1 cellular context compared by ENCODE assay signal in the genomic region with DNA sequence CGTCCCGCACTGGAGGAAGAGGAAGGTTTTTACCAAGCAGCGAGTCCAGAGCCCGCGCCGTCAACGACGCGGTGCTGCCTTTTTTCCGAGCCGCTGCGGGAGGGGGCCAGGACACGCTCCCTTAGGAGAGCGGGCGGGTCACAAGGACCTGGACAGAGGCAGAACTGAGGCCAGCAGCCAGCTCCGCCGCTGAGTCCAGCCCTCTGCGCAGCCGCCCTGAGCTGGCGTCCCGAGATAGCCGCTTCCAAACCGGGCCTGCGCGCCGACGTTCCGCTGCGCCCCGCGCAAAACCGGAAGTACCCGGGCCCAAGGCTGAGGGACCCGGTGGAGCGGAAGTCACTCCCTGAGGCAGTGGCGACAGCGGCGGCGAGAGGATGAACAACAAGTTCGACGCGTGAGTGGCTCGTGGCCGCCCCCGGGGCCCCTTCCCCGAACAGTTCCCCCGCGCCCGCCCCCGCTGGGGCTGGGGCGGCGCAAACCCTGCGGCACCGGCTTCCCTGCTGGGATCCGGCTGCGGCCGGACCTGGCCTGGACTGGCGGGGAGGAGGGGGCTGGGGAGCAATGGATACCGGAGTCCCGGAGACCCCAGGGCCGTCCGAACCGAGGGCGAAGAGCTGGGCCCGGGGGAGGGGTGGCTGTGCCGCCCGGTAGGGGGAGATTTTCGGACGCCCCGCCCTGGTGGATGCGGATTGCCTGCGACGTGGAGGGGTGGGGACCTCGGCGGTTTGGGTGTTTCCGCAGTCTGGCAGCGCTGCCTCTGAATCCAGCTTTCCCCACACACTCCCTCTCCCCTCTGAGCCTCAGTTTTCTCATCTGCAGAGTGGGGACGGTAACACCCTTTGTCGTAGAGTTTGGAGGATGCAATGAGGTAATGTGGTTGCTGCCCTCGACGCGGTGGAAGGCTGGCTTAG.
TF ChIP-seq lines count a peak whose summit lies in the region.

A gene with protein sequence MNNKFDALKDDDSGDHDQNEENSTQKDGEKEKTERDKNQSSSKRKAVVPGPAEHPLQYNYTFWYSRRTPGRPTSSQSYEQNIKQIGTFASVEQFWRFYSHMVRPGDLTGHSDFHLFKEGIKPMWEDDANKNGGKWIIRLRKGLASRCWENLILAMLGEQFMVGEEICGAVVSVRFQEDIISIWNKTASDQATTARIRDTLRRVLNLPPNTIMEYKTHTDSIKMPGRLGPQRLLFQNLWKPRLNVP (plus strand): TSS at position 339 of the 911 bp plus-strand sequence. CDS start 36 bp downstream, at position 375.
A gene (minus strand): TSS at position 207 of the 911 bp plus-strand sequence. CDS start 675 bp downstream, outside the sequence.

TF ChIP-seq in HepG2, 621 proteins besides CTCF, POLR2A, EP300 and RAD21 (continued from another document and continues in another):
- TF ChIP-seq, protein P1, sequence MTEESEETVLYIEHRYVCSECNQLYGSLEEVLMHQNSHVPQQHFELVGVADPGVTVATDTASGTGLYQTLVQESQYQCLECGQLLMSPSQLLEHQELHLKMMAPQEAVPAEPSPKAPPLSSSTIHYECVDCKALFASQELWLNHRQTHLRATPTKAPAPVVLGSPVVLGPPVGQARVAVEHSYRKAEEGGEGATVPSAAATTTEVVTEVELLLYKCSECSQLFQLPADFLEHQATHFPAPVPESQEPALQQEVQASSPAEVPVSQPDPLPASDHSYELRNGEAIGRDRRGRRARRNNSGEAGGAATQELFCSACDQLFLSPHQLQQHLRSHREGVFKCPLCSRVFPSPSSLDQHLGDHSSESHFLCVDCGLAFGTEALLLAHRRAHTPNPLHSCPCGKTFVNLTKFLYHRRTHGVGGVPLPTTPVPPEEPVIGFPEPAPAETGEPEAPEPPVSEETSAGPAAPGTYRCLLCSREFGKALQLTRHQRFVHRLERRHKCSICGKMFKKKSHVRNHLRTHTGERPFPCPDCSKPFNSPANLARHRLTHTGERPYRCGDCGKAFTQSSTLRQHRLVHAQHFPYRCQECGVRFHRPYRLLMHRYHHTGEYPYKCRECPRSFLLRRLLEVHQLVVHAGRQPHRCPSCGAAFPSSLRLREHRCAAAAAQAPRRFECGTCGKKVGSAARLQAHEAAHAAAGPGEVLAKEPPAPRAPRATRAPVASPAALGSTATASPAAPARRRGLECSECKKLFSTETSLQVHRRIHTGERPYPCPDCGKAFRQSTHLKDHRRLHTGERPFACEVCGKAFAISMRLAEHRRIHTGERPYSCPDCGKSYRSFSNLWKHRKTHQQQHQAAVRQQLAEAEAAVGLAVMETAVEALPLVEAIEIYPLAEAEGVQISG (CRISPR knock-in tag; IDR thresholded peaks at IDR 0.05): peak; percentile 98
- TF ChIP-seq, protein P2, sequence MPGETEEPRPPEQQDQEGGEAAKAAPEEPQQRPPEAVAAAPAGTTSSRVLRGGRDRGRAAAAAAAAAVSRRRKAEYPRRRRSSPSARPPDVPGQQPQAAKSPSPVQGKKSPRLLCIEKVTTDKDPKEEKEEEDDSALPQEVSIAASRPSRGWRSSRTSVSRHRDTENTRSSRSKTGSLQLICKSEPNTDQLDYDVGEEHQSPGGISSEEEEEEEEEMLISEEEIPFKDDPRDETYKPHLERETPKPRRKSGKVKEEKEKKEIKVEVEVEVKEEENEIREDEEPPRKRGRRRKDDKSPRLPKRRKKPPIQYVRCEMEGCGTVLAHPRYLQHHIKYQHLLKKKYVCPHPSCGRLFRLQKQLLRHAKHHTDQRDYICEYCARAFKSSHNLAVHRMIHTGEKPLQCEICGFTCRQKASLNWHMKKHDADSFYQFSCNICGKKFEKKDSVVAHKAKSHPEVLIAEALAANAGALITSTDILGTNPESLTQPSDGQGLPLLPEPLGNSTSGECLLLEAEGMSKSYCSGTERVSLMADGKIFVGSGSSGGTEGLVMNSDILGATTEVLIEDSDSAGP (CRISPR knock-in tag; IDR thresholded peaks at IDR 0.05; ENCODE audit: borderline replicate concordance): peak; percentile 98
- TF ChIP-seq HES4 (CRISPR knock-in tag; IDR thresholded peaks at IDR 0.05; ENCODE audit: borderline replicate concordance) (peak; percentile 100), PRMT3 (CRISPR knock-in tag; IDR thresholded peaks at IDR 0.05; ENCODE audit: borderline replicate concordance, low read depth) (no peak; the same call in 1 of the 2 replicates), SP140L (CRISPR knock-in tag; IDR thresholded peaks at IDR 0.05; ENCODE audit: borderline replicate concordance) (peak; percentile 95), ZNF337 (CRISPR knock-in tag; IDR thresholded peaks at IDR 0.05; ENCODE audit: borderline replicate concordance, low read depth) (peak; percentile 98; the same call in 1 of the 2 replicates), MBNL3 (CRISPR knock-in tag; conservative IDR thresholded peaks at IDR 0.05) (no peak), MEIS2 (CRISPR knock-in tag; IDR thresholded peaks at IDR 0.05) (peak; percentile 98), ZMYM4 (CRISPR knock-in tag; IDR thresholded peaks at IDR 0.05) (peak; percentile 99), ATF7 (IDR thresholded peaks at IDR 0.05) (no peak), ATF7 (CRISPR knock-in tag; IDR thresholded peaks at IDR 0.05) (peak; percentile 85), NR2F6 (IDR thresholded peaks at IDR 0.05) (no peak), NR2F6 (CRISPR knock-in tag; IDR thresholded peaks at IDR 0.05) (peak; percentile 88), SMC3 (IDR thresholded peaks at IDR 0.05; ENCODE audit: low read length) (no peak), RARG (CRISPR knock-in tag; IDR thresholded peaks at IDR 0.05; ENCODE audit: low read depth) (no peak), NR2C2 (CRISPR knock-in tag; IDR thresholded peaks at IDR 0.05; ENCODE audit: borderline replicate concordance) (peak; percentile 93), GABPA (IDR thresholded peaks at IDR 0.05; ENCODE audit: low read depth, low read length) (peak; percentile 99), GABPA (CRISPR knock-in tag; IDR thresholded peaks at IDR 0.05; ENCODE audit: low read depth) (peak; percentile 96), ZNF234 (CRISPR knock-in tag; conservative IDR thresholded peaks at IDR 0.05) (peak; percentile 99), KLF12 (CRISPR knock-in tag; IDR thresholded peaks at IDR 0.05; ENCODE audit: borderline replicate concordance) (peak; percentile 85), HOXD1 (CRISPR knock-in tag; IDR thresholded peaks at IDR 0.05) (peak; percentile 97), KMT2B (CRISPR knock-in tag; IDR thresholded peaks at IDR 0.05) (peak; percentile 98), IKZF4 (CRISPR knock-in tag; IDR thresholded peaks at IDR 0.05; ENCODE audit: borderline replicate concordance, low read depth, not compliant biosample characterization) (peak; percentile 99), ZNF501 (CRISPR knock-in tag; IDR thresholded peaks at IDR 0.05) (peak; percentile 100), BRCA1 (CRISPR knock-in tag; IDR thresholded peaks at IDR 0.05) (peak; percentile 98), CREM (IDR thresholded peaks at IDR 0.05) (peak; percentile 61; the same call in 1 of the 2 replicates), CREM (CRISPR knock-in tag; IDR thresholded peaks at IDR 0.05) (no peak), IRX3 (CRISPR knock-in tag; IDR thresholded peaks at IDR 0.05; ENCODE audit: borderline replicate concordance, low read depth) (peak; percentile 94; the same call in 1 of the 2 replicates), ZNF350 (CRISPR knock-in tag; IDR thresholded peaks at IDR 0.05; ENCODE audit: borderline replicate concordance, low read depth) (peak; percentile 99), AHR (CRISPR knock-in tag; IDR thresholded peaks at IDR 0.05) (peak; percentile 81; the same call in 1 of the 2 replicates), PAF1 (CRISPR knock-in tag; IDR thresholded peaks at IDR 0.05) (no peak), KAT2B (IDR thresholded peaks at IDR 0.05; ENCODE audit: borderline replicate concordance, low read depth, low read length) (no peak)
- TF ChIP-seq, protein P3, sequence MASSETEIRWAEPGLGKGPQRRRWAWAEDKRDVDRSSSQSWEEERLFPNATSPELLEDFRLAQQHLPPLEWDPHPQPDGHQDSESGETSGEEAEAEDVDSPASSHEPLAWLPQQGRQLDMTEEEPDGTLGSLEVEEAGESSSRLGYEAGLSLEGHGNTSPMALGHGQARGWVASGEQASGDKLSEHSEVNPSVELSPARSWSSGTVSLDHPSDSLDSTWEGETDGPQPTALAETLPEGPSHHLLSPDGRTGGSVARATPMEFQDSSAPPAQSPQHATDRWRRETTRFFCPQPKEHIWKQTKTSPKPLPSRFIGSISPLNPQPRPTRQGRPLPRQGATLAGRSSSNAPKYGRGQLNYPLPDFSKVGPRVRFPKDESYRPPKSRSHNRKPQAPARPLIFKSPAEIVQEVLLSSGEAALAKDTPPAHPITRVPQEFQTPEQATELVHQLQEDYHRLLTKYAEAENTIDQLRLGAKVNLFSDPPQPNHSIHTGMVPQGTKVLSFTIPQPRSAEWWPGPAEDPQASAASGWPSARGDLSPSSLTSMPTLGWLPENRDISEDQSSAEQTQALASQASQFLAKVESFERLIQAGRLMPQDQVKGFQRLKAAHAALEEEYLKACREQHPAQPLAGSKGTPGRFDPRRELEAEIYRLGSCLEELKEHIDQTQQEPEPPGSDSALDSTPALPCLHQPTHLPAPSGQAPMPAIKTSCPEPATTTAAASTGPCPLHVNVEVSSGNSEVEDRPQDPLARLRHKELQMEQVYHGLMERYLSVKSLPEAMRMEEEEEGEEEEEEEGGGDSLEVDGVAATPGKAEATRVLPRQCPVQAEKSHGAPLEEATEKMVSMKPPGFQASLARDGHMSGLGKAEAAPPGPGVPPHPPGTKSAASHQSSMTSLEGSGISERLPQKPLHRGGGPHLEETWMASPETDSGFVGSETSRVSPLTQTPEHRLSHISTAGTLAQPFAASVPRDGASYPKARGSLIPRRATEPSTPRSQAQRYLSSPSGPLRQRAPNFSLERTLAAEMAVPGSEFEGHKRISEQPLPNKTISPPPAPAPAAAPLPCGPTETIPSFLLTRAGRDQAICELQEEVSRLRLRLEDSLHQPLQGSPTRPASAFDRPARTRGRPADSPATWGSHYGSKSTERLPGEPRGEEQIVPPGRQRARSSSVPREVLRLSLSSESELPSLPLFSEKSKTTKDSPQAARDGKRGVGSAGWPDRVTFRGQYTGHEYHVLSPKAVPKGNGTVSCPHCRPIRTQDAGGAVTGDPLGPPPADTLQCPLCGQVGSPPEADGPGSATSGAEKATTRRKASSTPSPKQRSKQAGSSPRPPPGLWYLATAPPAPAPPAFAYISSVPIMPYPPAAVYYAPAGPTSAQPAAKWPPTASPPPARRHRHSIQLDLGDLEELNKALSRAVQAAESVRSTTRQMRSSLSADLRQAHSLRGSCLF (CRISPR knock-in tag; IDR thresholded peaks at IDR 0.05; ENCODE audit: borderline replicate concordance): peak; percentile 91
- TF ChIP-seq, protein P4, sequence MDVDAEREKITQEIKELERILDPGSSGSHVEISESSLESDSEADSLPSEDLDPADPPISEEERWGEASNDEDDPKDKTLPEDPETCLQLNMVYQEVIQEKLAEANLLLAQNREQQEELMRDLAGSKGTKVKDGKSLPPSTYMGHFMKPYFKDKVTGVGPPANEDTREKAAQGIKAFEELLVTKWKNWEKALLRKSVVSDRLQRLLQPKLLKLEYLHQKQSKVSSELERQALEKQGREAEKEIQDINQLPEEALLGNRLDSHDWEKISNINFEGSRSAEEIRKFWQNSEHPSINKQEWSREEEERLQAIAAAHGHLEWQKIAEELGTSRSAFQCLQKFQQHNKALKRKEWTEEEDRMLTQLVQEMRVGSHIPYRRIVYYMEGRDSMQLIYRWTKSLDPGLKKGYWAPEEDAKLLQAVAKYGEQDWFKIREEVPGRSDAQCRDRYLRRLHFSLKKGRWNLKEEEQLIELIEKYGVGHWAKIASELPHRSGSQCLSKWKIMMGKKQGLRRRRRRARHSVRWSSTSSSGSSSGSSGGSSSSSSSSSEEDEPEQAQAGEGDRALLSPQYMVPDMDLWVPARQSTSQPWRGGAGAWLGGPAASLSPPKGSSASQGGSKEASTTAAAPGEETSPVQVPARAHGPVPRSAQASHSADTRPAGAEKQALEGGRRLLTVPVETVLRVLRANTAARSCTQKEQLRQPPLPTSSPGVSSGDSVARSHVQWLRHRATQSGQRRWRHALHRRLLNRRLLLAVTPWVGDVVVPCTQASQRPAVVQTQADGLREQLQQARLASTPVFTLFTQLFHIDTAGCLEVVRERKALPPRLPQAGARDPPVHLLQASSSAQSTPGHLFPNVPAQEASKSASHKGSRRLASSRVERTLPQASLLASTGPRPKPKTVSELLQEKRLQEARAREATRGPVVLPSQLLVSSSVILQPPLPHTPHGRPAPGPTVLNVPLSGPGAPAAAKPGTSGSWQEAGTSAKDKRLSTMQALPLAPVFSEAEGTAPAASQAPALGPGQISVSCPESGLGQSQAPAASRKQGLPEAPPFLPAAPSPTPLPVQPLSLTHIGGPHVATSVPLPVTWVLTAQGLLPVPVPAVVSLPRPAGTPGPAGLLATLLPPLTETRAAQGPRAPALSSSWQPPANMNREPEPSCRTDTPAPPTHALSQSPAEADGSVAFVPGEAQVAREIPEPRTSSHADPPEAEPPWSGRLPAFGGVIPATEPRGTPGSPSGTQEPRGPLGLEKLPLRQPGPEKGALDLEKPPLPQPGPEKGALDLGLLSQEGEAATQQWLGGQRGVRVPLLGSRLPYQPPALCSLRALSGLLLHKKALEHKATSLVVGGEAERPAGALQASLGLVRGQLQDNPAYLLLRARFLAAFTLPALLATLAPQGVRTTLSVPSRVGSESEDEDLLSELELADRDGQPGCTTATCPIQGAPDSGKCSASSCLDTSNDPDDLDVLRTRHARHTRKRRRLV (CRISPR knock-in tag; IDR thresholded peaks at IDR 0.05): peak; percentile 95; the same call in 1 of the 2 replicates
- TF ChIP-seq, protein P5, sequence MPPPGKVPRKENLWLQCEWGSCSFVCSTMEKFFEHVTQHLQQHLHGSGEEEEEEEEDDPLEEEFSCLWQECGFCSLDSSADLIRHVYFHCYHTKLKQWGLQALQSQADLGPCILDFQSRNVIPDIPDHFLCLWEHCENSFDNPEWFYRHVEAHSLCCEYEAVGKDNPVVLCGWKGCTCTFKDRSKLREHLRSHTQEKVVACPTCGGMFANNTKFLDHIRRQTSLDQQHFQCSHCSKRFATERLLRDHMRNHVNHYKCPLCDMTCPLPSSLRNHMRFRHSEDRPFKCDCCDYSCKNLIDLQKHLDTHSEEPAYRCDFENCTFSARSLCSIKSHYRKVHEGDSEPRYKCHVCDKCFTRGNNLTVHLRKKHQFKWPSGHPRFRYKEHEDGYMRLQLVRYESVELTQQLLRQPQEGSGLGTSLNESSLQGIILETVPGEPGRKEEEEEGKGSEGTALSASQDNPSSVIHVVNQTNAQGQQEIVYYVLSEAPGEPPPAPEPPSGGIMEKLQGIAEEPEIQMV (CRISPR knock-in tag; IDR thresholded peaks at IDR 0.05; ENCODE audit: low read depth): peak; percentile 94
- TF ChIP-seq, protein P6, sequence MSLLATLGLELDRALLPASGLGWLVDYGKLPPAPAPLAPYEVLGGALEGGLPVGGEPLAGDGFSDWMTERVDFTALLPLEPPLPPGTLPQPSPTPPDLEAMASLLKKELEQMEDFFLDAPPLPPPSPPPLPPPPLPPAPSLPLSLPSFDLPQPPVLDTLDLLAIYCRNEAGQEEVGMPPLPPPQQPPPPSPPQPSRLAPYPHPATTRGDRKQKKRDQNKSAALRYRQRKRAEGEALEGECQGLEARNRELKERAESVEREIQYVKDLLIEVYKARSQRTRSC (CRISPR knock-in tag; IDR thresholded peaks at IDR 0.05; ENCODE audit: low read depth): peak; percentile 98
- TF ChIP-seq, protein P7, sequence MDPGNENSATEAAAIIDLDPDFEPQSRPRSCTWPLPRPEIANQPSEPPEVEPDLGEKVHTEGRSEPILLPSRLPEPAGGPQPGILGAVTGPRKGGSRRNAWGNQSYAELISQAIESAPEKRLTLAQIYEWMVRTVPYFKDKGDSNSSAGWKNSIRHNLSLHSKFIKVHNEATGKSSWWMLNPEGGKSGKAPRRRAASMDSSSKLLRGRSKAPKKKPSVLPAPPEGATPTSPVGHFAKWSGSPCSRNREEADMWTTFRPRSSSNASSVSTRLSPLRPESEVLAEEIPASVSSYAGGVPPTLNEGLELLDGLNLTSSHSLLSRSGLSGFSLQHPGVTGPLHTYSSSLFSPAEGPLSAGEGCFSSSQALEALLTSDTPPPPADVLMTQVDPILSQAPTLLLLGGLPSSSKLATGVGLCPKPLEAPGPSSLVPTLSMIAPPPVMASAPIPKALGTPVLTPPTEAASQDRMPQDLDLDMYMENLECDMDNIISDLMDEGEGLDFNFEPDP (CRISPR knock-in tag; conservative IDR thresholded peaks at IDR 0.05): peak; percentile 99
